Comparison of ENCODE assay signal across 12 cellular contexts in genomic region chr9:35835216-35835604, GRCh38. TPM values are rescaled to one million over a fixed set of nuclear protein-coding genes. Genes with fewer than 3 reads are reported as not detected.
DNase-seq lines count a peak whose midpoint lies in the region; ATAC-seq and TF ChIP-seq lines count a peak whose summit lies in the region.
"Had no signal": no experiment of that assay in that cellular context is flagged by ENCODE, and none has a peak within 500 bp of the region (broad histone marks: within the 10 kb centered on the region; RNA-seq: fewer than 3 reads in every experiment).

No MANE protein-coding gene starts in this region.

- no peak for ATAC-seq in HG03342 (IDR thresholded peaks at IDR 0.05; ENCODE audit: unreplicated experiment)

- intact Hi-C loops in posterior vena cava (cut with DNase I) = no loop called here

- peak; percentile 51; the same call in 1 of the 2 replicates for TF ChIP-seq CTCF in LNCAP (IDR thresholded peaks at IDR 0.05)
- peak; percentile 40 for TF ChIP-seq CTCF in choroid plexus epithelial cell (conservative IDR thresholded peaks at IDR 0.05; ENCODE audit: low read depth, low read length)

- H3K4me3 ChIP-seq in choroid plexus epithelial cell (ENCODE audit: low read depth, low read length) = no peak overlapping the region

- peak; percentile 16 for DNase-seq in NCI-H748 (lab: John Stamatoyannopoulos, UW; ENCODE audit: unreplicated experiment)
- DNase-seq in NCI-H748 treated with DMSO at 0.1 percent for 48 hours (lab: John Stamatoyannopoulos, UW) = no peak
- DNase-seq in choroid plexus epithelial cell (ENCODE audit: low read depth) = peak; percentile 12
- peak; percentile 74 for DNase-seq in posterior vena cava (ENCODE audit: low spot score)
- DNase-seq in activated CD4-positive, CD25-positive, alpha-beta regulatory T cell treated with anti-CD3 and anti-CD28 coated beads, Interleukin-2, amount 50 U/mL, for 72 hours = no peak
- no peak for DNase-seq in stimulated activated CD4-positive, alpha-beta T cell treated with anti-CD3 and anti-CD28 coated beads, Interleukin-1b, Interleukin-23, amount 100 ng/mL, for 48 hours
- DNase-seq: ACHN; amygdala; NCI-H2029 treated with DMSO at 0.1 percent for 48 hours; stimulated activated naive CD4-positive, alpha-beta T cell treated with Interleukin-2 at 50 U/mL for 16 hours had no signal

RNA-seq across cellular contexts. Expression of gene TMEM8B, which starts 6.2 kb away (rescaled TPM):
- 10 to 100 TPM; 16.1 to 18.5 TPM for total RNA-seq in posterior vena cava

RNA-seq across cellular contexts. Expression of gene FAM221B, which starts 6.7 kb away (rescaled TPM):
- total RNA-seq in posterior vena cava = not detected

RNA-seq across cellular contexts. Expression of gene HINT2, which starts 20.4 kb away (rescaled TPM):
- 10 to 100 TPM; 20.0 to 26.8 TPM for total RNA-seq in posterior vena cava

RNA-seq across cellular contexts. Expression of gene SPAG8, which starts 23.1 kb away (rescaled TPM):
- total RNA-seq in posterior vena cava = 1 to 10 TPM in 1 of 2 donors, under 1 TPM in 1; 0.76 to 3.1 TPM

RNA-seq across cellular contexts. Expression of gene OR13J1, which starts 35.0 kb away (rescaled TPM):
- not detected for total RNA-seq in posterior vena cava

Comparison
In these comparisons a context has a peak if more than half of its experiments do, and no peak if none do; other contexts are left out.
1. DNase-seq: peak in NCI-H748 (single experiment), choroid plexus epithelial cell (single experiment) and posterior vena cava (single experiment); none in NCI-H748 treated with DMSO at 0.1 percent for 48 hours (single experiment), activated CD4-positive, CD25-positive, alpha-beta regulatory T cell treated with anti-CD3 and anti-CD28 coated beads, Interleukin-2, amount 50 U/mL, for 72 hours (single experiment) and stimulated activated CD4-positive, alpha-beta T cell treated with anti-CD3 and anti-CD28 coated beads, Interleukin-1b, Interleukin-23, amount 100 ng/mL, for 48 hours (single experiment).